1 cellular context compared by ENCODE assay signal in the genomic region with DNA sequence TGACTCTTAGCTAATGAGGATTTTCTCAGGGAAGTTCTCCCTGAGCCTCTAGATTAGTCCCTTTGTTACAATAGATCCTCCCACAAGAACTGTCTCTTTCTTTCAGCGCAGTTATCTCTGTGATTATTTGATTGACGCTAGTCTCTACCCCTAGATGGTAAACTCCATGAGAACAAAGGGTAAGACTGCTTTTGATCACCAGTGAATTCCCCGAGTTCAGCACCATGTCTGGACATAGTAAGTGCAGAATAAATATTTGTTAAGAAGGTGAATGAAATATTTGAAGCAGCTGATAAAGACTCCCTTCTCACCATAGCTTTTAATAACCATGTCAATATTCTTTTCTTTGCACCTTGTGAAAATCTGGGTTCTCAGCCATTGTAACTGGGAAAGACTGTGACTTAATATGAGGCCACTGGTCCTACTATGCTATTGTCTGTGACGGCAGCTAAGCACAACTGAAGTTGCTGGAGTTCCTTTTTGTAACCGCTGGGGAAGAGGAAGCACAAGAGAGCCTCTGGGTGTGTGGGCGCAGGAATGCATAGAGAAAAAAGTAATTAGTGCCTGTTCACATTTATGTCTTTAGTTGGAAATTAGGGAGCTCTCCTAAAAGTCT.
TF ChIP-seq lines count a peak whose summit lies in the region.

No MANE protein-coding gene starts in this region.

TF ChIP-seq in K562, 482 proteins besides CTCF, POLR2A, EP300 and RAD21 (continued from another document and continues in another):
- TF ChIP-seq, protein P1, sequence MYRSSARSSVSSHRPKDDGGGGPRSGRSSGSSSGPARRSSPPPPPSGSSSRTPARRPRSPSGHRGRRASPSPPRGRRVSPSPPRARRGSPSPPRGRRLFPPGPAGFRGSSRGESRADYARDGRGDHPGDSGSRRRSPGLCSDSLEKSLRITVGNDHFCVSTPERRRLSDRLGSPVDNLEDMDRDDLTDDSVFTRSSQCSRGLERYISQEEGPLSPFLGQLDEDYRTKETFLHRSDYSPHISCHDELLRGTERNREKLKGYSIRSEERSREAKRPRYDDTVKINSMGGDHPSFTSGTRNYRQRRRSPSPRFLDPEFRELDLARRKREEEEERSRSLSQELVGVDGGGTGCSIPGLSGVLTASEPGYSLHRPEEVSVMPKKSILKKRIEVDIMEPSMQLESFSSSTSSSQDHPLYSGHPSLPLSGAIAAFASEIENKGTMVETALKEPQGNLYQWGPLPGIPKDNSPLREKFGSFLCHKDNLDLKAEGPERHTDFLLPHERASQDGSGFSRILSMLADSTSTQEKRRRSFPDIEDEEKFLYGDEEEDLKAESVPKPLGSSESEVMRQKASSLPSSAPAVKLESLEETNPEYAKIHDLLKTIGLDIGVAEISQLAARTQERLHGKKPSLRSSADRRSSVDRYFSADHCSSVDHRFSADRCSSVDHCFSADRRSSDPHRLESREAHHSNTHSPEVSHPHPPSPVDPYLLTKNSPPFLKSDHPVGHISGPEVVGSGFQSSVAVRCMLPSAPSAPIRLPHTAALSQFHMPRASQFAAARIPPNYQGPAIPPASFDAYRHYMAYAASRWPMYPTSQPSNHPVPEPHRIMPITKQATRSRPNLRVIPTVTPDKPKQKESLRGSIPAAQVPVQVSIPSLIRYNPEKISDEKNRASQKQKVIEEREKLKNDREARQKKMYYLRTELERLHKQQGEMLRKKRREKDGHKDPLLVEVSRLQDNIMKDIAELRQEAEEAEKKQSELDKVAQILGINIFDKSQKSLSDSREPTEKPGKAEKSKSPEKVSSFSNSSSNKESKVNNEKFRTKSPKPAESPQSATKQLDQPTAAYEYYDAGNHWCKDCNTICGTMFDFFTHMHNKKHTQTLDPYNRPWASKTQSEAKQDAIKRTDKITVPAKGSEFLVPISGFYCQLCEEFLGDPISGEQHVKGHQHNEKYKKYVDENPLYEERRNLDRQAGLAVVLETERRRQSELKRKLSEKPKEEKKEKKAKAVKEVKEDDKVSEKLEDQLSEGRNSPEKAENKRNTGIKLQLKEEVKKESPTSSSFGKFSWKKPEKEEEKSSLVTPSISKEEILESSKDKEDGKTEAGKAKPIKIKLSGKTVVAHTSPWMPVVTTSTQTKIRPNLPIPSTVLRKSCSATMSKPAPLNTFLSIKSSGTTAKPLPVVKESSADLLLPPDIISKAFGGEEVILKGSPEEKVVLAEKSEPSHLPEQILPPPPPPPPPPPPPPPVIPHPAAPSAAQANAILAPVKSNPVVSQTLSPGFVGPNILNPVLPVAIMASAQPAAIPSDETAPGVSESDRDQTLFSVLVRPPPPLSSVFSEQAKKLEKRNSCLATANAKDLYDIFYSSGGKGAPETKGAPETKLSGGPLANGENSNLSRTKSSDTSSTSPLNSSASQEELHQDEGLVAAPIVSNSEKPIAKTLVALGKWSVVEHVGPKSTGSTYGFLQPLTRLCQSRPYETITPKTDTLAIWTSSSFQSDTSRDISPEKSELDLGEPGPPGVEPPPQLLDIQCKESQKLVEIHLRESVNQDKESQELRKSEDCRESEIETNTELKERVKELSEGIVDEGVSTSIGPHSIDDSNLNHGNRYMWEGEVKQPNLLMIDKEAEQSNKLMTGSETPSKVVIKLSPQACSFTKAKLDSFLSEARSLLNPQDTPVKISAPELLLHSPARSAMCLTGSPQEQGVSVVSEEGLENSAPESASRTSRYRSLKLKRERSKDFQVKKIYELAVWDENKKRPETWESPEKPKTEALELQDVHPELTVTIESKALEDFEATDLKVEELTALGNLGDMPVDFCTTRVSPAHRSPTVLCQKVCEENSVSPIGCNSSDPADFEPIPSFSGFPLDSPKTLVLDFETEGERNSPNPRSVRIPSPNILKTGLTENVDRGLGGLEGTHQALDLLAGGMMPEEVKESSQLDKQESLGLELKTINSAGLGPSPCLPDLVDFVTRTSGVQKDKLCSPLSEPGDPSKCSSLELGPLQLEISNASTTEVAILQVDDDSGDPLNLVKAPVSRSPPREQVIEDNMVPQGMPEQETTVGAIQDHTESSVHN (IDR thresholded peaks at IDR 0.05; ENCODE audit: borderline replicate concordance in 1 of 2, low read depth in 1 of 2) = no peak
- TF ChIP-seq, protein P2, sequence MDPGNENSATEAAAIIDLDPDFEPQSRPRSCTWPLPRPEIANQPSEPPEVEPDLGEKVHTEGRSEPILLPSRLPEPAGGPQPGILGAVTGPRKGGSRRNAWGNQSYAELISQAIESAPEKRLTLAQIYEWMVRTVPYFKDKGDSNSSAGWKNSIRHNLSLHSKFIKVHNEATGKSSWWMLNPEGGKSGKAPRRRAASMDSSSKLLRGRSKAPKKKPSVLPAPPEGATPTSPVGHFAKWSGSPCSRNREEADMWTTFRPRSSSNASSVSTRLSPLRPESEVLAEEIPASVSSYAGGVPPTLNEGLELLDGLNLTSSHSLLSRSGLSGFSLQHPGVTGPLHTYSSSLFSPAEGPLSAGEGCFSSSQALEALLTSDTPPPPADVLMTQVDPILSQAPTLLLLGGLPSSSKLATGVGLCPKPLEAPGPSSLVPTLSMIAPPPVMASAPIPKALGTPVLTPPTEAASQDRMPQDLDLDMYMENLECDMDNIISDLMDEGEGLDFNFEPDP (CRISPR knock-in tag; IDR thresholded peaks at IDR 0.05) = no peak
- TF ChIP-seq GABPB2 (CRISPR knock-in tag; conservative IDR thresholded peaks at IDR 0.05) (no peak), FOS (IDR thresholded peaks at IDR 0.05; ENCODE audit: extremely low read depth, insufficient read length) (no peak), ZNF224 (CRISPR knock-in tag; IDR thresholded peaks at IDR 0.05) (no peak), RAD51 (IDR thresholded peaks at IDR 0.05; ENCODE audit: borderline replicate concordance, low read depth) (no peak), HDGF (IDR thresholded peaks at IDR 0.05) (no peak), FOXJ3 (CRISPR knock-in tag; IDR thresholded peaks at IDR 0.05) (no peak), SMARCB1 (IDR thresholded peaks at IDR 0.05; ENCODE audit: insufficient read length, low read depth) (no peak), ETV5 (CRISPR knock-in tag; IDR thresholded peaks at IDR 0.05; ENCODE audit: low read depth) (no peak), C11orf30 (IDR thresholded peaks at IDR 0.05; ENCODE audit: low read depth) (no peak), LEF1 (IDR thresholded peaks at IDR 0.05) (no peak), NCOA1 (IDR thresholded peaks at IDR 0.05; ENCODE audit: low read depth) (no peak)
- TF ChIP-seq, protein P3, sequence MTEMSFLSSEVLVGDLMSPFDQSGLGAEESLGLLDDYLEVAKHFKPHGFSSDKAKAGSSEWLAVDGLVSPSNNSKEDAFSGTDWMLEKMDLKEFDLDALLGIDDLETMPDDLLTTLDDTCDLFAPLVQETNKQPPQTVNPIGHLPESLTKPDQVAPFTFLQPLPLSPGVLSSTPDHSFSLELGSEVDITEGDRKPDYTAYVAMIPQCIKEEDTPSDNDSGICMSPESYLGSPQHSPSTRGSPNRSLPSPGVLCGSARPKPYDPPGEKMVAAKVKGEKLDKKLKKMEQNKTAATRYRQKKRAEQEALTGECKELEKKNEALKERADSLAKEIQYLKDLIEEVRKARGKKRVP (CRISPR knock-in tag; IDR thresholded peaks at IDR 0.05) = no peak
- TF ChIP-seq, protein P4, sequence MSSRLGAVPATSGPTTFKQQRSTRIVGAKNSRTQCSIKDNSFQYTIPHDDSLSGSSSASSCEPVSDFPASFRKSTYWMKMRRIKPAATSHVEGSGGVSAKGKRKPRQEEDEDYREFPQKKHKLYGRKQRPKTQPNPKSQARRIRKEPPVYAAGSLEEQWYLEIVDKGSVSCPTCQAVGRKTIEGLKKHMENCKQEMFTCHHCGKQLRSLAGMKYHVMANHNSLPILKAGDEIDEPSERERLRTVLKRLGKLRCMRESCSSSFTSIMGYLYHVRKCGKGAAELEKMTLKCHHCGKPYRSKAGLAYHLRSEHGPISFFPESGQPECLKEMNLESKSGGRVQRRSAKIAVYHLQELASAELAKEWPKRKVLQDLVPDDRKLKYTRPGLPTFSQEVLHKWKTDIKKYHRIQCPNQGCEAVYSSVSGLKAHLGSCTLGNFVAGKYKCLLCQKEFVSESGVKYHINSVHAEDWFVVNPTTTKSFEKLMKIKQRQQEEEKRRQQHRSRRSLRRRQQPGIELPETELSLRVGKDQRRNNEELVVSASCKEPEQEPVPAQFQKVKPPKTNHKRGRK (tag; IDR thresholded peaks at IDR 0.05) = no peak
- TF ChIP-seq, protein P5, sequence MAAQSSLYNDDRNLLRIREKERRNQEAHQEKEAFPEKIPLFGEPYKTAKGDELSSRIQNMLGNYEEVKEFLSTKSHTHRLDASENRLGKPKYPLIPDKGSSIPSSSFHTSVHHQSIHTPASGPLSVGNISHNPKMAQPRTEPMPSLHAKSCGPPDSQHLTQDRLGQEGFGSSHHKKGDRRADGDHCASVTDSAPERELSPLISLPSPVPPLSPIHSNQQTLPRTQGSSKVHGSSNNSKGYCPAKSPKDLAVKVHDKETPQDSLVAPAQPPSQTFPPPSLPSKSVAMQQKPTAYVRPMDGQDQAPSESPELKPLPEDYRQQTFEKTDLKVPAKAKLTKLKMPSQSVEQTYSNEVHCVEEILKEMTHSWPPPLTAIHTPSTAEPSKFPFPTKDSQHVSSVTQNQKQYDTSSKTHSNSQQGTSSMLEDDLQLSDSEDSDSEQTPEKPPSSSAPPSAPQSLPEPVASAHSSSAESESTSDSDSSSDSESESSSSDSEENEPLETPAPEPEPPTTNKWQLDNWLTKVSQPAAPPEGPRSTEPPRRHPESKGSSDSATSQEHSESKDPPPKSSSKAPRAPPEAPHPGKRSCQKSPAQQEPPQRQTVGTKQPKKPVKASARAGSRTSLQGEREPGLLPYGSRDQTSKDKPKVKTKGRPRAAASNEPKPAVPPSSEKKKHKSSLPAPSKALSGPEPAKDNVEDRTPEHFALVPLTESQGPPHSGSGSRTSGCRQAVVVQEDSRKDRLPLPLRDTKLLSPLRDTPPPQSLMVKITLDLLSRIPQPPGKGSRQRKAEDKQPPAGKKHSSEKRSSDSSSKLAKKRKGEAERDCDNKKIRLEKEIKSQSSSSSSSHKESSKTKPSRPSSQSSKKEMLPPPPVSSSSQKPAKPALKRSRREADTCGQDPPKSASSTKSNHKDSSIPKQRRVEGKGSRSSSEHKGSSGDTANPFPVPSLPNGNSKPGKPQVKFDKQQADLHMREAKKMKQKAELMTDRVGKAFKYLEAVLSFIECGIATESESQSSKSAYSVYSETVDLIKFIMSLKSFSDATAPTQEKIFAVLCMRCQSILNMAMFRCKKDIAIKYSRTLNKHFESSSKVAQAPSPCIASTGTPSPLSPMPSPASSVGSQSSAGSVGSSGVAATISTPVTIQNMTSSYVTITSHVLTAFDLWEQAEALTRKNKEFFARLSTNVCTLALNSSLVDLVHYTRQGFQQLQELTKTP (IDR thresholded peaks at IDR 0.05; ENCODE audit: low read depth in 1 of 2, partially characterized antibody in 2 of 2) = peak; percentile 80 to 81
- TF ChIP-seq, protein P6, sequence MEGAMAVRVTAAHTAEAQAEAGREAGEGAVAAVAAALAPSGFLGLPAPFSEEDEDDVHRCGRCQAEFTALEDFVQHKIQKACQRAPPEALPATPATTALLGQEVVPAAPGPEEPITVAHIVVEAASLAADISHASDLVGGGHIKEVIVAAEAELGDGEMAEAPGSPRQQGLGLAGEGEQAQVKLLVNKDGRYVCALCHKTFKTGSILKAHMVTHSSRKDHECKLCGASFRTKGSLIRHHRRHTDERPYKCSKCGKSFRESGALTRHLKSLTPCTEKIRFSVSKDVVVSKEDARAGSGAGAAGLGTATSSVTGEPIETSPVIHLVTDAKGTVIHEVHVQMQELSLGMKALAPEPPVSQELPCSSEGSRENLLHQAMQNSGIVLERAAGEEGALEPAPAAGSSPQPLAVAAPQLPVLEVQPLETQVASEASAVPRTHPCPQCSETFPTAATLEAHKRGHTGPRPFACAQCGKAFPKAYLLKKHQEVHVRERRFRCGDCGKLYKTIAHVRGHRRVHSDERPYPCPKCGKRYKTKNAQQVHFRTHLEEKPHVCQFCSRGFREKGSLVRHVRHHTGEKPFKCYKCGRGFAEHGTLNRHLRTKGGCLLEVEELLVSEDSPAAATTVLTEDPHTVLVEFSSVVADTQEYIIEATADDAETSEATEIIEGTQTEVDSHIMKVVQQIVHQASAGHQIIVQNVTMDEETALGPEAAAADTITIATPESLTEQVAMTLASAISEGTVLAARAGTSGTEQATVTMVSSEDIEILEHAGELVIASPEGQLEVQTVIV (CRISPR knock-in tag; IDR thresholded peaks at IDR 0.05; ENCODE audit: borderline replicate concordance) = no peak
- TF ChIP-seq, protein P7, sequence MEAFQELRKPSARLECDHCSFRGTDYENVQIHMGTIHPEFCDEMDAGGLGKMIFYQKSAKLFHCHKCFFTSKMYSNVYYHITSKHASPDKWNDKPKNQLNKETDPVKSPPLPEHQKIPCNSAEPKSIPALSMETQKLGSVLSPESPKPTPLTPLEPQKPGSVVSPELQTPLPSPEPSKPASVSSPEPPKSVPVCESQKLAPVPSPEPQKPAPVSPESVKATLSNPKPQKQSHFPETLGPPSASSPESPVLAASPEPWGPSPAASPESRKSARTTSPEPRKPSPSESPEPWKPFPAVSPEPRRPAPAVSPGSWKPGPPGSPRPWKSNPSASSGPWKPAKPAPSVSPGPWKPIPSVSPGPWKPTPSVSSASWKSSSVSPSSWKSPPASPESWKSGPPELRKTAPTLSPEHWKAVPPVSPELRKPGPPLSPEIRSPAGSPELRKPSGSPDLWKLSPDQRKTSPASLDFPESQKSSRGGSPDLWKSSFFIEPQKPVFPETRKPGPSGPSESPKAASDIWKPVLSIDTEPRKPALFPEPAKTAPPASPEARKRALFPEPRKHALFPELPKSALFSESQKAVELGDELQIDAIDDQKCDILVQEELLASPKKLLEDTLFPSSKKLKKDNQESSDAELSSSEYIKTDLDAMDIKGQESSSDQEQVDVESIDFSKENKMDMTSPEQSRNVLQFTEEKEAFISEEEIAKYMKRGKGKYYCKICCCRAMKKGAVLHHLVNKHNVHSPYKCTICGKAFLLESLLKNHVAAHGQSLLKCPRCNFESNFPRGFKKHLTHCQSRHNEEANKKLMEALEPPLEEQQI (IDR thresholded peaks at IDR 0.05) = no peak
